1 cellular context compared by ENCODE assay signal in the genomic region with DNA sequence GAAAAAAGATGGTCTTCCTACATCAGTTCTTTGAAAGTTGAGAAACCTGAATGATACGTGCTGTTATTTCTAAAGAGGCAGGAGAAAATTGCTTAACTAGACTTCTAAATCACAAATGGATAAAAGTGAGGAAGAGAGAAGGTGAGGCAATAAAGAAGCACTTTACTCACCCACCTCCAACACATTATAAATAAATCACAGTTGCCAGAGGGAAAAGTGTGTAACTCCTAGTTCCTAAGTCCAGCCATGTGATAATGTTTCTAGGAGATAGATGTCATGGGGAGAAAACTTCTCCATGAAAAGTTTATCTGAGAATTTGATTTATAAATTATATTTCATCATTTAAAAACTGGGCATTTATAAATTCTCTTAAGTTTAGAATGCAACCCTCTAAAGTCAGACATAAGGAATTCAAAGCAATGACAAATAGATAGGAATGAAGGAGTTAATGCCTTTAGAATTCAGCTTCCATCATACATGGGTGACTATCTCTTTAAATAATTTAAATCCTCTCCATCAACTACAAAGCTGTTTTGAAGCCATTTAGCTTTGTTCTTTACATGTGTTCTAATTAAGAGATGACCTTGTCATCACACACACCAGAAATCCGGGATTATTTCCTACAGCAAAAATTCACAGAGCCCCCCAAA.
TF ChIP-seq lines count a peak whose summit lies in the region.

No MANE protein-coding gene starts in this region.

TF ChIP-seq in neural cell, 6 proteins besides CTCF, POLR2A, EP300 and RAD21 (continued from another document):
- TF ChIP-seq, protein P1, sequence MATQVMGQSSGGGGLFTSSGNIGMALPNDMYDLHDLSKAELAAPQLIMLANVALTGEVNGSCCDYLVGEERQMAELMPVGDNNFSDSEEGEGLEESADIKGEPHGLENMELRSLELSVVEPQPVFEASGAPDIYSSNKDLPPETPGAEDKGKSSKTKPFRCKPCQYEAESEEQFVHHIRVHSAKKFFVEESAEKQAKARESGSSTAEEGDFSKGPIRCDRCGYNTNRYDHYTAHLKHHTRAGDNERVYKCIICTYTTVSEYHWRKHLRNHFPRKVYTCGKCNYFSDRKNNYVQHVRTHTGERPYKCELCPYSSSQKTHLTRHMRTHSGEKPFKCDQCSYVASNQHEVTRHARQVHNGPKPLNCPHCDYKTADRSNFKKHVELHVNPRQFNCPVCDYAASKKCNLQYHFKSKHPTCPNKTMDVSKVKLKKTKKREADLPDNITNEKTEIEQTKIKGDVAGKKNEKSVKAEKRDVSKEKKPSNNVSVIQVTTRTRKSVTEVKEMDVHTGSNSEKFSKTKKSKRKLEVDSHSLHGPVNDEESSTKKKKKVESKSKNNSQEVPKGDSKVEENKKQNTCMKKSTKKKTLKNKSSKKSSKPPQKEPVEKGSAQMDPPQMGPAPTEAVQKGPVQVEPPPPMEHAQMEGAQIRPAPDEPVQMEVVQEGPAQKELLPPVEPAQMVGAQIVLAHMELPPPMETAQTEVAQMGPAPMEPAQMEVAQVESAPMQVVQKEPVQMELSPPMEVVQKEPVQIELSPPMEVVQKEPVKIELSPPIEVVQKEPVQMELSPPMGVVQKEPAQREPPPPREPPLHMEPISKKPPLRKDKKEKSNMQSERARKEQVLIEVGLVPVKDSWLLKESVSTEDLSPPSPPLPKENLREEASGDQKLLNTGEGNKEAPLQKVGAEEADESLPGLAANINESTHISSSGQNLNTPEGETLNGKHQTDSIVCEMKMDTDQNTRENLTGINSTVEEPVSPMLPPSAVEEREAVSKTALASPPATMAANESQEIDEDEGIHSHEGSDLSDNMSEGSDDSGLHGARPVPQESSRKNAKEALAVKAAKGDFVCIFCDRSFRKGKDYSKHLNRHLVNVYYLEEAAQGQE (IDR thresholded peaks at IDR 0.05; ENCODE audit: borderline replicate concordance), result no peak
- TF ChIP-seq POLR2AphosphoS5 (IDR thresholded peaks at IDR 0.05) (no peak), MXI1 (conservative IDR thresholded peaks at IDR 0.05; ENCODE audit: poor library complexity, severe bottlenecking) (no peak), TAF1 (IDR thresholded peaks at IDR 0.05; ENCODE audit: low read depth) (no peak), EZH2 (IDR thresholded peaks at IDR 0.05; ENCODE audit: borderline replicate concordance, insufficient read depth, low read length, poor library complexity, severe bottlenecking) (no peak)
